Comparison of ENCODE assay signal across 13 cellular contexts in the genomic region with DNA sequence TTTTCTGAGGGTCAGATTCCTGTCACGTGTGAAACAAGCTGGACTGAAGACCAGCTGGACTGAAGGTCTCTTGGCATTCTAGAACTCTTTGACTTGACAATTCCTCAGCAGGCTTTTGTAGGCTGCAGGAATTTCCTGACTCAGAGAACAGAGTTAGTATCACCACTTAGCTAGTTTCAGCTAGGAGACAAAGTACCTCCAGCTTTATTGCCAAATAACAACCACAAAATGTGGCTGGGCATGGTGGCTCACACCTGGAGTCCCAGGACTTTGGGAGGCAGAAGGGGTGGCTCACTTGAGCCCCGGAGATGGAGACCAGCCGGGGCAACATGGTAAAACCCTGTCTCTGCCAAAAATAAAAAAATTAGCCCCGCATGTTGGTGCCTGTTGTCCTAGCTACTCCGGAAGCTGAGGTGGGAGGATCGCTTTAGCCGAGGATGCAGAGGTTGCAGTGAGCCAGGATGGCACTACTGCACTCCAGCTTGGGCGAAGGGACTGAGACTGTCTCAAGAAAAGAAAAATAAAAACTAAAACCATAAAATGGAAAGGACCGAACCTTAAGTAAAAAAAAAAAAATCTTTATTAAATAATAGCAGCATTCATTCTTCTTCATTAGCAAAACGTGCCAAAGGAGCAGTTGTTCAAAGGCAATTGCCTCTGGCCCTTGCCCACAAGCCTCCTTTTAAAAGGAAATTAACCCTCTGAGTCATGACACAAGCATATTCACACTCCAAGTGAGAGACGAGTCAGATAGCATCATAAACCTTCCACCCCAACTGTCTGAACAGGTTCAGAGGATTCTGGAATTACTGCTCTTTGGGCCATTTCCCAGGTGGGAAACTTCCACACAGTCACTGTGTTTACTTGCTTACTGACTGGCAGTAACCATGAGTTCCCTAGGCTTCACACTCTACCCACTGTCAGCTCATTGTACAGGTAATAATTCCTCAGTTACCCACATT.
A peak's percentile ranks its signal among the peaks of the same experiment; 100 is the strongest.
DNase-seq lines count a peak whose midpoint lies in the region; ATAC-seq and TF ChIP-seq lines count a peak whose summit lies in the region.
"Had no signal": no experiment of that assay in that cellular context is flagged by ENCODE, and none has a peak within 500 bp of the region (broad histone marks: within the 10 kb centered on the region; RNA-seq: fewer than 3 reads in every experiment).

No MANE protein-coding gene starts in this region.

- ATAC-seq in GM19397 (IDR thresholded peaks at IDR 0.05; ENCODE audit: unreplicated experiment), result no peak
- ATAC-seq: CD8-positive, alpha-beta T cell had no signal

- H3K9me3 ChIP-seq in WERI-Rb-1 (ENCODE audit: severe bottlenecking) (no peaks in the 10 kb centered on the region), endodermal cell (ENCODE audit: control insufficient read depth, low read length) (no peaks in the 10 kb centered on the region)
- H3K9me3 ChIP-seq: spleen, transverse colon had no signal

- no peak overlapping the region for H3K4me3 ChIP-seq in WERI-Rb-1 (ENCODE audit: low read depth, low read length)
- H3K4me3 ChIP-seq in endodermal cell (ENCODE audit: low read length), result no peak overlapping the region
- H3K4me3 ChIP-seq: spleen, transverse colon had no signal

- TF ChIP-seq CTCF in WERI-Rb-1 (IDR thresholded peaks at IDR 0.05; ENCODE audit: low read depth, low read length) (no peak), endodermal cell (conservative IDR thresholded peaks at IDR 0.05) (no peak)

- peaks cover 13% of the 10 kb centered on the region for H3K4me1 ChIP-seq in endodermal cell (ENCODE audit: control insufficient read depth, insufficient read depth, low read length)
- H3K4me1 ChIP-seq: spleen had no signal

- no peak overlapping the region for H3K4me3 Mint-ChIP-seq in endodermal cell
- H3K4me3 Mint-ChIP-seq: CD8-positive, alpha-beta T cell; neural crest cell had no signal

- H3K27me3 ChIP-seq in WERI-Rb-1 (ENCODE audit: insufficient read depth, low read depth, severe bottlenecking) (no peaks in the 10 kb centered on the region), endodermal cell (ENCODE audit: control insufficient read depth, insufficient read depth, low read length, poor library complexity, severe bottlenecking) (no peaks in the 10 kb centered on the region)
- H3K27me3 ChIP-seq: spleen, transverse colon had no signal

- peaks cover 1% of the 10 kb centered on the region for H3K9me3 Mint-ChIP-seq in endodermal cell
- H3K9me3 Mint-ChIP-seq: CD8-positive, alpha-beta T cell had no signal

- peaks cover 2% of the 10 kb centered on the region for H3K36me3 Mint-ChIP-seq in endodermal cell (ENCODE audit: low read depth)
- H3K36me3 Mint-ChIP-seq: CD8-positive, alpha-beta T cell had no signal

- no peak overlapping the region for H3K27ac Mint-ChIP-seq in endodermal cell
- H3K27ac Mint-ChIP-seq: CD8-positive, alpha-beta T cell had no signal

- DNase-seq in GM03348 (ENCODE audit: low spot score), result peak; percentile 33
- DNase-seq in HT1080 (ENCODE audit: low read depth), result peak; percentile 46
- DNase-seq in amniotic epithelial cell (ENCODE audit: low read depth), result peak; percentile 48
- DNase-seq in islet precursor cell, result peak; percentile 67
- no peak for DNase-seq in WERI-Rb-1
- DNase-seq in NCI-H1092 treated with DMSO at 0.1 percent for 48 hours (lab: John Stamatoyannopoulos, UW), result no peak
- DNase-seq in endodermal cell, result no peak
- DNase-seq: CD8-positive, alpha-beta T cell; spleen; T1000; transverse colon had no signal

- H3K27ac ChIP-seq in WERI-Rb-1 (no peak overlapping the region), endodermal cell (ENCODE audit: low read depth, low read length) (no peak overlapping the region)
- H3K27ac ChIP-seq: spleen, transverse colon had no signal

- H3K36me3 ChIP-seq in WERI-Rb-1, result no peaks in the 10 kb centered on the region
- no peaks in the 10 kb centered on the region for H3K36me3 ChIP-seq in endodermal cell (ENCODE audit: control insufficient read depth, insufficient read depth, low read length)
- H3K36me3 ChIP-seq: spleen, transverse colon had no signal

- H3K9ac ChIP-seq in endodermal cell (ENCODE audit: extremely low read depth, low read length, poor library complexity, severe bottlenecking), result no peak overlapping the region

- WGBS in endodermal cell (ENCODE audit: insufficient coverage in 1 of 2, insufficient read length in 1 of 2), 2 experiments, result 69 to 82% methylated on average over 10 to 11 of the region's 11 CpGs

- H3K4me1 Mint-ChIP-seq in endodermal cell, result peaks cover 29% of the 10 kb centered on the region

- no peaks in the 10 kb centered on the region for H3K27me3 Mint-ChIP-seq in endodermal cell (ENCODE audit: insufficient read depth)

Comparison
In these comparisons a context has a peak if more than half of its experiments do, and no peak if none do; other contexts are left out.
1. DNase-seq: peak in GM03348 (single experiment), HT1080 (single experiment), amniotic epithelial cell (single experiment) and islet precursor cell (single experiment); none in WERI-Rb-1 (single experiment), NCI-H1092 treated with DMSO at 0.1 percent for 48 hours (single experiment) and endodermal cell (single experiment).